ENCODE assay signal across 7 cellular contexts in genomic region chr9:119218293-119218692, GRCh38.
"Had no signal": no experiment of that assay in that cellular context is flagged by ENCODE, and none has a peak within 500 bp of the region (broad histone marks: within the 10 kb centered on the region; RNA-seq: fewer than 3 reads in every experiment).

No MANE protein-coding gene starts in this region.

- H3K4me3 Mint-ChIP-seq: HFFc6 had no signal

- H3K27ac Mint-ChIP-seq: HFFc6 had no signal

- DNase-seq: GM23248, GOT3, H7, HFFc6, IMR-90 had no signal

- ATAC-seq: HCT116, K562 had no signal
